Comparison of ENCODE assay signal across 2 cellular contexts in the genomic region with DNA sequence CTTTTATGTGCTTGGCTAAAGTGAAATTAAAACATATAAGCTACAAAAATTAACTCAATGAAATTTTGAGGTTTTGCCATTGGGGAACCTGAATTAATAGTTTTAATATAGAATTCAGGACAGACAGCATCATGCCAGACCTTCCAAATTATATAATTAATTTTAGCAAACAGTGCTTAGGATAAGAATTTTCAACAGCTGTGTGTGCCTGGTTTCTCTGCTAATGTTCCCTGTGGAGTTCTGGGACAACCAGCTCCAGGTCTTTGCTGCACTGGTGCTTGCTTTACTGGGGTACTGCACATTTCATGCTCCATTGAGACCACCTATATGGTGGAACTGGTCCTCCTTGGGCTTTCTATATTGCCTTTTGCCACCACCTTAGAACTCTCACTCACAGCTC.
A peak's percentile ranks its signal among the peaks of the same experiment; 100 is the strongest.
TF ChIP-seq lines count a peak whose summit lies in the region.

No MANE protein-coding gene starts in this region.

TF ChIP-seq in SK-N-SH, 30 proteins besides CTCF, POLR2A, EP300 and RAD21:
- TF ChIP-seq, protein P1, sequence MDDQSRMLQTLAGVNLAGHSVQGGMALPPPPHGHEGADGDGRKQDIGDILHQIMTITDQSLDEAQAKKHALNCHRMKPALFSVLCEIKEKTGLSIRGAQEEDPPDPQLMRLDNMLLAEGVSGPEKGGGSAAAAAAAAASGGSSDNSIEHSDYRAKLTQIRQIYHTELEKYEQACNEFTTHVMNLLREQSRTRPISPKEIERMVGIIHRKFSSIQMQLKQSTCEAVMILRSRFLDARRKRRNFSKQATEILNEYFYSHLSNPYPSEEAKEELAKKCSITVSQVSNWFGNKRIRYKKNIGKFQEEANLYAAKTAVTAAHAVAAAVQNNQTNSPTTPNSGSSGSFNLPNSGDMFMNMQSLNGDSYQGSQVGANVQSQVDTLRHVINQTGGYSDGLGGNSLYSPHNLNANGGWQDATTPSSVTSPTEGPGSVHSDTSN (IDR thresholded peaks at IDR 0.05), result no peak
- TF ChIP-seq CHD2 (IDR thresholded peaks at IDR 0.05; ENCODE audit: low read length, partially characterized antibody) (peak; percentile 34), RCOR1 (IDR thresholded peaks at IDR 0.05; ENCODE audit: low read length) (peak; percentile 57; the same call in 1 of the 2 replicates), GATA2 (CRISPR knock-in tag; IDR thresholded peaks at IDR 0.05) (no peak)
- TF ChIP-seq, protein P2, sequence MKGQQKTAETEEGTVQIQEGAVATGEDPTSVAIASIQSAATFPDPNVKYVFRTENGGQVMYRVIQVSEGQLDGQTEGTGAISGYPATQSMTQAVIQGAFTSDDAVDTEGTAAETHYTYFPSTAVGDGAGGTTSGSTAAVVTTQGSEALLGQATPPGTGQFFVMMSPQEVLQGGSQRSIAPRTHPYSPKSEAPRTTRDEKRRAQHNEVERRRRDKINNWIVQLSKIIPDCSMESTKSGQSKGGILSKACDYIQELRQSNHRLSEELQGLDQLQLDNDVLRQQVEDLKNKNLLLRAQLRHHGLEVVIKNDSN (IDR thresholded peaks at IDR 0.05; ENCODE audit: borderline replicate concordance, low read depth), result no peak

TF ChIP-seq in SK-N-SH treated with all-trans-retinoic acid at 6 μM for 48 hours, 23 proteins besides CTCF, POLR2A, EP300 and RAD21 (continued from another document):
- TF ChIP-seq SNAI2 (CRISPR knock-in tag; IDR thresholded peaks at IDR 0.05), result no peak
- TF ChIP-seq ESRRG (CRISPR knock-in tag; IDR thresholded peaks at IDR 0.05), result no peak
- no peak for TF ChIP-seq ZFP3 (CRISPR knock-in tag; IDR thresholded peaks at IDR 0.05)
- no peak for TF ChIP-seq BACH2 (CRISPR knock-in tag; IDR thresholded peaks at IDR 0.05; ENCODE audit: borderline replicate concordance)
- TF ChIP-seq ARNTL (CRISPR knock-in tag; IDR thresholded peaks at IDR 0.05; ENCODE audit: borderline replicate concordance, low read depth), result no peak
- TF ChIP-seq GLIS3 (CRISPR knock-in tag; IDR thresholded peaks at IDR 0.05), result no peak
- no peak for TF ChIP-seq ISL1 (CRISPR knock-in tag; IDR thresholded peaks at IDR 0.05)
- TF ChIP-seq, protein P3, sequence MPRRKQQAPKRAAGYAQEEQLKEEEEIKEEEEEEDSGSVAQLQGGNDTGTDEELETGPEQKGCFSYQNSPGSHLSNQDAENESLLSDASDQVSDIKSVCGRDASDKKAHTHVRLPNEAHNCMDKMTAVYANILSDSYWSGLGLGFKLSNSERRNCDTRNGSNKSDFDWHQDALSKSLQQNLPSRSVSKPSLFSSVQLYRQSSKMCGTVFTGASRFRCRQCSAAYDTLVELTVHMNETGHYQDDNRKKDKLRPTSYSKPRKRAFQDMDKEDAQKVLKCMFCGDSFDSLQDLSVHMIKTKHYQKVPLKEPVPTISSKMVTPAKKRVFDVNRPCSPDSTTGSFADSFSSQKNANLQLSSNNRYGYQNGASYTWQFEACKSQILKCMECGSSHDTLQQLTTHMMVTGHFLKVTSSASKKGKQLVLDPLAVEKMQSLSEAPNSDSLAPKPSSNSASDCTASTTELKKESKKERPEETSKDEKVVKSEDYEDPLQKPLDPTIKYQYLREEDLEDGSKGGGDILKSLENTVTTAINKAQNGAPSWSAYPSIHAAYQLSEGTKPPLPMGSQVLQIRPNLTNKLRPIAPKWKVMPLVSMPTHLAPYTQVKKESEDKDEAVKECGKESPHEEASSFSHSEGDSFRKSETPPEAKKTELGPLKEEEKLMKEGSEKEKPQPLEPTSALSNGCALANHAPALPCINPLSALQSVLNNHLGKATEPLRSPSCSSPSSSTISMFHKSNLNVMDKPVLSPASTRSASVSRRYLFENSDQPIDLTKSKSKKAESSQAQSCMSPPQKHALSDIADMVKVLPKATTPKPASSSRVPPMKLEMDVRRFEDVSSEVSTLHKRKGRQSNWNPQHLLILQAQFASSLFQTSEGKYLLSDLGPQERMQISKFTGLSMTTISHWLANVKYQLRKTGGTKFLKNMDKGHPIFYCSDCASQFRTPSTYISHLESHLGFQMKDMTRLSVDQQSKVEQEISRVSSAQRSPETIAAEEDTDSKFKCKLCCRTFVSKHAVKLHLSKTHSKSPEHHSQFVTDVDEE (CRISPR knock-in tag; IDR thresholded peaks at IDR 0.05), result no peak
- TF ChIP-seq ZNF8 (CRISPR knock-in tag; IDR thresholded peaks at IDR 0.05), result no peak
- no peak for TF ChIP-seq ZC3H10 (CRISPR knock-in tag; IDR thresholded peaks at IDR 0.05)
